Comparison of ENCODE assay signal across 1 cellular context in the genomic region with DNA sequence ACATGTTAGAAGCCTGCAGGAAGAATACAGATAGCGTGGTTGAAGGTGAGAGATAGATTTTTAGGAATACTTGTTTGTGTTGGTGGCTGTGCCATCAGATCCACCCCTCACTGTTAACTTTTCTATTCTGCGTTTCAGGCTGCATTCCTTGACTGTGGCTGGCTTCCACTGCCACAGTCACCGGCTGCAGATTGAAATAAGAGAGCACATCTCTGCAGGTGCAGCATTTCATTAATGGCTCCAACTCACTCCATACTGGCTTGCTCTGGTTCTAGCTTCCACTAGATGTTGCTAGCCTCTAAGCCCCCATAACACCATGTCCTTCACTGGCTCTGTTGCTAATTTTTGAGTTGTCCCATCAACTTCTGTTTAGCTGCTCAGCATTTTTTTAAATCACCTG.
TF ChIP-seq lines count a peak whose summit lies in the region.

No MANE protein-coding gene starts in this region.

TF ChIP-seq in GM23338, 12 proteins besides CTCF, POLR2A, EP300 and RAD21 (continued from another document):
- TF ChIP-seq JUNB (IDR thresholded peaks at IDR 0.05; ENCODE audit: unreplicated experiment): no peak
- TF ChIP-seq ZNF114 (CRISPR knock-in tag; IDR thresholded peaks at IDR 0.05): no peak
